In the genomic region with DNA sequence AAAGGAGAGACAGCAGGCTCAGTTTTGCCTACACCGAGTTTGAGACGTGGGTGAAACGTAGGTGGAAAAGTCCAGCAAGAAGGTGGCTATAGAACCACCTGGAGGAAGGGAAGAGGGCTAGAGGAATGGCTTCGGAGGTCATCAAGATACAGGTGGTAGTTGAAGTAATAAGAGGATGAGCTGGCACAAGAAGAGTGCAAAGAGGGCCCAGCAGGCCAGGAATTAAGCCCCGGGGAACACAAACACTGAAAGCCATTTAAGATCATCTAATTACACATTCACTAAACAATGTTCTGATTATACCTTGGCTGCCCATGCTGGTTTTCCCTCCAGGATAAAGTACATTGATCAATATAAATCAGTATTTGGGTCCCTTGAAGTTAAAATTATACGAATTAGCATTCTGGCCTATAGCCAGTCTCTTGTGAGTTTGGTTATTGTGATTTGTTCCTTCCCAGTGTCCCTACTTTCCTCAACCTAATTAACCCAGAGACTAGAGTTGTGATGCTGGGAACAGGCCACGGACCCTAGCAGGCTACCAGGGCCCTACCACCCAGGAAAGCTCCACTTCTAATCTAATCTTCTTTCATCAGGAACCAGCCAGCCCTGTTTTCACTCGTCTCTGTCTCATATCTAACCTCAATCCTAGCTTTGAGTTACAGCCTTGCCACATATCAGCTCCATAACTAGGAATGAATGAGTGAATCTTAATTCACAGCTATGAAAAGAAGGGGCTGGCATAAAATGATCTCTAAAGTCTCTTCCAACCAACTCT, we compare ENCODE assay signal across 1 cellular context.
TF ChIP-seq lines count a peak whose summit lies in the region.

No MANE protein-coding gene starts in this region.

TF ChIP-seq in endothelial cell of umbilical vein, 7 proteins besides CTCF, POLR2A, EP300 and RAD21:
- TF ChIP-seq FOS (IDR thresholded peaks at IDR 0.05; ENCODE audit: borderline replicate concordance, insufficient read depth, low read length) (no peak), GATA2 (IDR thresholded peaks at IDR 0.05; ENCODE audit: insufficient read depth, insufficient read length, low read depth, low read length) (no peak), POLR2AphosphoS5 (IDR thresholded peaks at IDR 0.05; ENCODE audit: insufficient read depth, low read depth, low read length) (no peak), MYC (IDR thresholded peaks at IDR 0.05; ENCODE audit: low read depth, low read length) (no peak), EZH2 (IDR thresholded peaks at IDR 0.05; ENCODE audit: borderline replicate concordance, low read depth, low read length, severe bottlenecking) (no peak), JUN (IDR thresholded peaks at IDR 0.05; ENCODE audit: borderline replicate concordance, insufficient read depth, insufficient read length, low read depth) (no peak)
- TF ChIP-seq, protein P1, sequence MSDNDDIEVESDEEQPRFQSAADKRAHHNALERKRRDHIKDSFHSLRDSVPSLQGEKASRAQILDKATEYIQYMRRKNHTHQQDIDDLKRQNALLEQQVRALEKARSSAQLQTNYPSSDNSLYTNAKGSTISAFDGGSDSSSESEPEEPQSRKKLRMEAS (IDR thresholded peaks at IDR 0.05; ENCODE audit: insufficient read depth, insufficient read length), result no peak
